Comparison of ENCODE assay signal across 7 cellular contexts in the genomic region with DNA sequence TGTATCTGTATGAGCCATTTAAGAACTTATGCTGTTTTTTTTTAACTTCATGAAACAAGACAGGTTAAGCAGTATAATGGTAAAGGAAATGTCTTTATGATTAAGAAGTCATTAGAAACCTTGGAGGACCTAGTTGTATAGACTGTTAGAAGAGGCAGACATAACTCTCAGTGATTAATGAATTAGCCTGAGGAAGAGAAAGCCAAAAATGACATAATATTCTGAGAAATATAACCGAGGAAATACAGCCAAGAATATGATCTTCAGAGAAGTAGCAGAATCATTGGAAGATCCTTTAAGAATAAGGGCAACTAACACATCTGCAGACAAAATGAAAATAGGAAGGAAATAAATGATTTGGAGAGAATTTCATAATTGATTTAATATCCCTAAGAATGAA.
"Had no signal": no experiment of that assay in that cellular context is flagged by ENCODE, and none has a peak within 500 bp of the region (broad histone marks: within the 10 kb centered on the region; RNA-seq: fewer than 3 reads in every experiment).

No MANE protein-coding gene starts in this region.

- DNase-seq: H9, HCEC 1CT, IMR-90 had no signal

- H2AFZ ChIP-seq: GM23338 had no signal

- ATAC-seq: GM23338 had no signal

- FAIRE-seq: H1, H54, HTR-8/SVneo had no signal

- H3K4me2 ChIP-seq: GM23338 had no signal

- H3K4me3 ChIP-seq: GM23338 had no signal
